Comparison of ENCODE assay signal across 1 cellular context in the genomic region with DNA sequence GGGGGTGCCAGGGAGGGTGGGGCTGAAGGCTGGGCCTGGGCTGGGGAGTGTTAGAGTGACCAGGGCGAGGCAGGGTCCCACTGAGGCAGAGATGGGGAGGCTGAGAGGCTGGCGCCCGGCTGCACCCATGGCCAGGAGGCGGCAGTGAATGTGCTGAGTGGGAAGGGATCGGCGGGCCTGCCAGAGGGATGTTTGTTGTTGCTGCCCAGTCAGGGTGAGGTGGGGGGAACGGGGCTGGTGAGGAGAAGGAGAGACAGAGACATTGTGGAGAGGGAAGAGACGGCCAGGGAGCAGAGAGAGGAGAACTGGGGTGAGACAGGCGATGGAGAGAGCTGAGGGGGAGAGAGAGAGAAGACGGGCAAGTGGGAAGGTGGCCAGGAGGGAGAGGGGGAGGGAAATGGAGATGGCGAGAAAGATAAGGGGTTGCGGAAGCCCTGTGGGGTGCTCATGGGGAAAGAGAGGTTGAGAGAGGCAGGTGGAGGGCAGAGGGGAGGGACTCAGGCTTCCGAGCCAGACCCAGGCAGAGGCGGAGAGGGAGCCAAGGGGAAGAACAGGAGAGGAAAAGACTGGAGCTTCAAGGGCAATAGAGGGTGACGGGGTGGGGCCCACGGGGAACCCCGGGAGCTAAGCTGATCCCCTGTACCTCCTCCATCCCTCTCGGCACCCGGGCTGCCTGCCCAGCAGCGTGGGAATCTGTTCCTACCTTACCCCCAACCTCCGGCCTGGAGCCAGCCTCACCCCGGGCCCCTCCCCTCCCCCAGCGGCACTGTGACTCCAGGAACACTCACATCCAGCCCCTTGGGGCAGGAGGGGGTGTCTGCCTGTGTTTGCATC.
TF ChIP-seq lines count a peak whose summit lies in the region.

No MANE protein-coding gene starts in this region.

TF ChIP-seq in IMR-90, 13 proteins besides CTCF, POLR2A, EP300 and RAD21:
- TF ChIP-seq SMC3 (IDR thresholded peaks at IDR 0.05; ENCODE audit: low read depth, low read length) (no peak), CEBPB (IDR thresholded peaks at IDR 0.05; ENCODE audit: low read depth, low read length) (no peak), ELK1 (IDR thresholded peaks at IDR 0.05; ENCODE audit: borderline replicate concordance, low read depth, low read length) (no peak), BHLHE40 (IDR thresholded peaks at IDR 0.05; ENCODE audit: low read depth, low read length) (no peak), RFX5 (IDR thresholded peaks at IDR 0.05; ENCODE audit: low read depth, low read length) (no peak), MAFK (IDR thresholded peaks at IDR 0.05; ENCODE audit: low read depth, low read length) (no peak), FOS (IDR thresholded peaks at IDR 0.05; ENCODE audit: low read depth, low read length) (no peak), MAZ (IDR thresholded peaks at IDR 0.05; ENCODE audit: borderline replicate concordance, low read depth, low read length) (no peak), MXI1 (IDR thresholded peaks at IDR 0.05; ENCODE audit: borderline replicate concordance, low read depth, low read length) (no peak), CHD1 (IDR thresholded peaks at IDR 0.05; ENCODE audit: low read depth, low read length) (no peak), NFE2L2 (IDR thresholded peaks at IDR 0.05; ENCODE audit: low read depth, low read length) (no peak), RCOR1 (IDR thresholded peaks at IDR 0.05; ENCODE audit: insufficient replicate concordance, low read length) (no peak)
- TF ChIP-seq, protein P1, sequence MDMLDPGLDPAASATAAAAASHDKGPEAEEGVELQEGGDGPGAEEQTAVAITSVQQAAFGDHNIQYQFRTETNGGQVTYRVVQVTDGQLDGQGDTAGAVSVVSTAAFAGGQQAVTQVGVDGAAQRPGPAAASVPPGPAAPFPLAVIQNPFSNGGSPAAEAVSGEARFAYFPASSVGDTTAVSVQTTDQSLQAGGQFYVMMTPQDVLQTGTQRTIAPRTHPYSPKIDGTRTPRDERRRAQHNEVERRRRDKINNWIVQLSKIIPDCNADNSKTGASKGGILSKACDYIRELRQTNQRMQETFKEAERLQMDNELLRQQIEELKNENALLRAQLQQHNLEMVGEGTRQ (IDR thresholded peaks at IDR 0.05; ENCODE audit: low read depth, low read length) = no peak
